ENCODE assay signal across 18 cellular contexts in the genomic region with DNA sequence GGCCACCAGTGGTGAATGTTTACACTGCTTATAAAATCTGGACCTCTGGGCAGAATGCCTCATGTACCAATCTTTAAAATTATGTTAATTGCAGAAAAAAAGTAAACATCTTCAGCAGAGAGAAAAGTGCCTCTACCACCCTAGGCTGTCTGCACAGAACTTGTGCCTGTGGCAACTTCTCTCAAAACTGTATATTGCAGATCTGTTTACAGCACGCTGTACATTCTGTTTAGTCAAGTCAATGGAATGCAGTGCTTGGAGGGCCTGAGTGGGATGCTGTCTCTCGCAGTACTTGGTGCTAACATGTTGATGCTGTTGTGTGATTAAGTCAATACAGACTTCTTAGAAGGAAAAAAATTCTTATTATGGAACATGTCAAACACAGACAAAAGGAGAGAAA.
A peak's percentile ranks its signal among the peaks of the same experiment; 100 is the strongest.
DNase-seq lines count a peak whose midpoint lies in the region; ATAC-seq and TF ChIP-seq lines count a peak whose summit lies in the region.
"Had no signal": no experiment of that assay in that cellular context is flagged by ENCODE, and none has a peak within 500 bp of the region (broad histone marks: within the 10 kb centered on the region; RNA-seq: fewer than 3 reads in every experiment).

No MANE protein-coding gene starts in this region.

- no peaks in the 10 kb centered on the region for H3K27me3 ChIP-seq in foreskin keratinocyte
- H3K27me3 ChIP-seq: suprapubic skin had no signal

- in situ Hi-C loops in astrocyte of the spinal cord (cut with HindIII; ENCODE audit: low sequenced_read_pairs), result no loop called here

- peaks cover 5% of the 10 kb centered on the region for H3K9me3 Mint-ChIP-seq in stimulated activated memory B cell treated with anti-CD40 and anti-IgM and Interleukin-4, amounts not matched to agents 10 μg/mL and 1 μg/mL and 100 μg/mL, for 72 hours

- no peaks in the 10 kb centered on the region for H3K36me3 Mint-ChIP-seq in stimulated activated memory B cell treated with anti-CD40 and anti-IgM and Interleukin-4, amounts not matched to agents 10 μg/mL and 1 μg/mL and 100 μg/mL, for 72 hours

- peak; percentile 74 for ATAC-seq in foreskin keratinocyte
- ATAC-seq in stimulated activated memory B cell treated with anti-CD40 and anti-IgM and Interleukin-4, amounts not matched to agents 10 μg/mL and 1 μg/mL and 100 μg/mL, for 72 hours, result peak; percentile 6
- no peak for ATAC-seq in HG03342 (IDR thresholded peaks at IDR 0.05; ENCODE audit: unreplicated experiment)
- ATAC-seq: activated CD4-positive, CD25-positive, alpha-beta regulatory T cell treated with anti-CD3 and anti-CD28 coated beads, Interleukin-2, amount 50 U/mL, for 24 hours; GM23338 had no signal

- H3K4me1 Mint-ChIP-seq in stimulated activated memory B cell treated with anti-CD40 and anti-IgM and Interleukin-4, amounts not matched to agents 10 μg/mL and 1 μg/mL and 100 μg/mL, for 72 hours, result no peaks in the 10 kb centered on the region
- H3K4me1 Mint-ChIP-seq: GM23338 had no signal

- H3K4me3 ChIP-seq in HFF-Myc (replicated peaks; ENCODE audit: low read depth, low read length), result no peak overlapping the region
- H3K4me3 ChIP-seq in astrocyte of the spinal cord (ENCODE audit: low read depth, low read length), result no peak overlapping the region
- H3K4me3 ChIP-seq: GM23338, left ventricle myocardium inferior, skin epidermis, suprapubic skin had no signal

- no peak overlapping the region for H3K27ac ChIP-seq in foreskin keratinocyte
- H3K27ac ChIP-seq: HL-60, left ventricle myocardium inferior, suprapubic skin had no signal

- peaks cover 43% of the 10 kb centered on the region for H3K27me3 Mint-ChIP-seq in stimulated activated memory B cell treated with anti-CD40 and anti-IgM and Interleukin-4, amounts not matched to agents 10 μg/mL and 1 μg/mL and 100 μg/mL, for 72 hours

- DNase-seq in HFF-Myc (ENCODE audit: extremely low read depth, low read depth) (peak; percentile 33), astrocyte of the spinal cord (ENCODE audit: low read depth, low spot score) (peak; percentile 22), foreskin keratinocyte (peak; percentile 42 to 59), DMS153 (lab: John Stamatoyannopoulos, UW) (no peak)
- DNase-seq in activated naive CD4-positive, alpha-beta T cell treated with Interleukin-2 at 50 U/mL for 16 hours, result no peak
- DNase-seq: KG1; left ventricle myocardium inferior; NCI-H1048; NCI-H526; stimulated activated CD4-positive, alpha-beta T cell treated with anti-CD3 and anti-CD28 coated beads, Interleukin-4, amount 100 ng/mL, for 4 hours; stimulated activated CD8-positive, alpha-beta memory T cell treated with anti-CD3 and anti-CD28 coated beads, Interleukin-4, amount 100 ng/mL, for 48 hours had no signal

- TF ChIP-seq CTCF in HFF-Myc (IDR thresholded peaks at IDR 0.05; ENCODE audit: low read depth, low read length, missing control alignments) (no peak), astrocyte of the spinal cord (IDR thresholded peaks at IDR 0.05; ENCODE audit: low read depth, low read length) (no peak), foreskin keratinocyte (conservative IDR thresholded peaks at IDR 0.05) (no peak)

- H3K4me1 ChIP-seq in foreskin keratinocyte, result no peaks in the 10 kb centered on the region
- H3K4me1 ChIP-seq: left ventricle myocardium inferior, suprapubic skin had no signal

- no peak overlapping the region for H3K27ac Mint-ChIP-seq in stimulated activated memory B cell treated with anti-CD40 and anti-IgM and Interleukin-4, amounts not matched to agents 10 μg/mL and 1 μg/mL and 100 μg/mL, for 72 hours
- H3K27ac Mint-ChIP-seq: GM23338 had no signal

- no peak overlapping the region for H3K4me3 Mint-ChIP-seq in stimulated activated memory B cell treated with anti-CD40 and anti-IgM and Interleukin-4, amounts not matched to agents 10 μg/mL and 1 μg/mL and 100 μg/mL, for 72 hours
- H3K4me3 Mint-ChIP-seq: GM23338 had no signal

Comparison
In these comparisons a context has a peak if more than half of its experiments do, and no peak if none do; other contexts are left out.
1. DNase-seq: peak in HFF-Myc (single experiment), astrocyte of the spinal cord (single experiment) and foreskin keratinocyte (2 of 2); none in DMS153 (single experiment) and activated naive CD4-positive, alpha-beta T cell treated with Interleukin-2 at 50 U/mL for 16 hours (single experiment).